In genomic region chr3:81173514-81173913, GRCh38 we compare ENCODE assay signal across 15 cellular contexts.
A peak's percentile ranks its signal among the peaks of the same experiment; 100 is the strongest.
DNase-seq lines count a peak whose midpoint lies in the region; FAIRE-seq and TF ChIP-seq lines count a peak whose summit lies in the region.
"Had no signal": no experiment of that assay in that cellular context is flagged by ENCODE, and none has a peak within 500 bp of the region (broad histone marks: within the 10 kb centered on the region; RNA-seq: fewer than 3 reads in every experiment).

No MANE protein-coding gene starts in this region.

- H3K27ac Mint-ChIP-seq in nephron progenitor cell: no peak overlapping the region
- H3K27ac Mint-ChIP-seq: activated T-helper 17 cell treated with anti-CD3 and anti-CD28 coated beads, Interleukin-2, amount 50 U/mL, for 72 hours had no signal

- no peaks in the 10 kb centered on the region for H3K27me3 Mint-ChIP-seq in nephron progenitor cell (ENCODE audit: low read depth, poor library complexity)
- H3K27me3 Mint-ChIP-seq: activated T-helper 17 cell treated with anti-CD3 and anti-CD28 coated beads, Interleukin-2, amount 50 U/mL, for 72 hours; central memory CD8-positive, alpha-beta T cell had no signal

- TF ChIP-seq CTCF in GM12874 (IDR thresholded peaks at IDR 0.05; ENCODE audit: insufficient read depth, low read depth, low read length) (peak; percentile 20; the same call in 1 of the 2 replicates), bronchial epithelial cell (IDR thresholded peaks at IDR 0.05; ENCODE audit: insufficient read depth, low read length, severe bottlenecking) (no peak), nephron progenitor cell (IDR thresholded peaks at IDR 0.05) (peak; percentile 45)

- no peaks in the 10 kb centered on the region for H3K36me3 Mint-ChIP-seq in nephron progenitor cell (ENCODE audit: low read depth)

- no peak overlapping the region for H3K4me3 ChIP-seq in bronchial epithelial cell (ENCODE audit: low read depth, low read length)
- H3K4me3 ChIP-seq: transverse colon had no signal

- H3K36me3 ChIP-seq in bronchial epithelial cell (ENCODE audit: control insufficient read depth, insufficient read depth, low read length): no peaks in the 10 kb centered on the region
- H3K36me3 ChIP-seq: transverse colon had no signal

- no peaks in the 10 kb centered on the region for H3K9me3 Mint-ChIP-seq in nephron progenitor cell

- H3K27me3 ChIP-seq in bronchial epithelial cell (ENCODE audit: control insufficient read depth, insufficient read depth, low read length): no peaks in the 10 kb centered on the region
- H3K27me3 ChIP-seq: transverse colon had no signal

- no peak overlapping the region for H3K4me3 Mint-ChIP-seq in nephron progenitor cell
- H3K4me3 Mint-ChIP-seq: activated T-helper 17 cell treated with anti-CD3 and anti-CD28 coated beads, Interleukin-2, amount 50 U/mL, for 72 hours; central memory CD8-positive, alpha-beta T cell had no signal

- no peak for FAIRE-seq in bronchial epithelial cell (lab: Jason Lieb, UNC)

- H3K4me1 Mint-ChIP-seq in nephron progenitor cell: no peaks in the 10 kb centered on the region
- H3K4me1 Mint-ChIP-seq: activated T-helper 17 cell treated with anti-CD3 and anti-CD28 coated beads, Interleukin-2, amount 50 U/mL, for 72 hours; central memory CD8-positive, alpha-beta T cell had no signal

- in situ Hi-C loops in KBM-7 (cut with MboI; ENCODE audit: low pct_unique_long_range_greater_than_20kb, low sequenced_read_pairs): no loop called here

- DNase-seq in KBM-7: peak; percentile 21
- DNase-seq in bronchial epithelial cell (ENCODE audit: low read depth): peak; percentile 8
- DNase-seq in nephron progenitor cell: no peak
- no peak for DNase-seq in hippocampal formation (lab: John Stamatoyannopoulos, UW)
- DNase-seq in MV-4-11 (lab: John Stamatoyannopoulos, UW): no peak
- no peak for DNase-seq in NCI-H1092 (lab: John Stamatoyannopoulos, UW)
- DNase-seq: activated CD4-positive, CD25-positive, alpha-beta regulatory T cell; DMS79 treated with DMSO at 0.1 percent for 48 hours; NCI-H1105 treated with DMSO at 0.1 percent for 48 hours; retina; RPMI8226; transverse colon had no signal

Comparison
In these comparisons a context has a peak if more than half of its experiments do, and no peak if none do; other contexts are left out.
1. DNase-seq: peak in KBM-7 (single experiment) and bronchial epithelial cell (single experiment); none in nephron progenitor cell (single experiment), hippocampal formation (0 of 2), MV-4-11 (single experiment) and NCI-H1092 (single experiment).